8 cellular contexts compared by ENCODE assay signal in genomic region chr16:48526058-48526957, GRCh38.
DNase-seq lines count a peak whose midpoint lies in the region; ATAC-seq and TF ChIP-seq lines count a peak whose summit lies in the region.

No MANE protein-coding gene starts in this region.

- no peaks in the 10 kb centered on the region for H3K9me3 ChIP-seq in parathyroid adenoma (ENCODE audit: control insufficient read depth, low read length)

- DNase-seq in COLO668 (lab: John Stamatoyannopoulos, UW; ENCODE audit: unreplicated experiment) (peak; percentile 73), NCI-H1105 (lab: John Stamatoyannopoulos, UW) (peak; percentile 14), amniotic epithelial cell (ENCODE audit: low read depth) (peak; percentile 30), T-helper 9 cell (no peak), dorsolateral prefrontal cortex (no peak), NCI-H446 treated with DMSO at 0.1 percent for 48 hours (lab: John Stamatoyannopoulos, UW) (no peak)

- ATAC-seq in GM19328 (IDR thresholded peaks at IDR 0.05; ENCODE audit: unreplicated experiment) = peak; percentile 59

- intact Hi-C loops in dorsolateral prefrontal cortex (cut with DNase I) = no loop called here

- peaks cover 7% of the 10 kb centered on the region for H3K4me1 ChIP-seq in parathyroid adenoma

- no peak overlapping the region for H3K9ac ChIP-seq in parathyroid adenoma

- peak overlapping the region; percentile 59 for H2AFZ ChIP-seq in parathyroid adenoma

- TF ChIP-seq CTCF in parathyroid adenoma (IDR thresholded peaks at IDR 0.05) (peak; percentile 59), dorsolateral prefrontal cortex (IDR thresholded peaks at IDR 0.05 in 54 of 56, conservative IDR thresholded peaks at IDR 0.05 in 2 of 56; ENCODE audit: low read depth in 1 of 56, partially characterized antibody in 56 of 56) (peak in 1 of 56 donors; percentile 19)

- no peaks in the 10 kb centered on the region for H3K36me3 ChIP-seq in parathyroid adenoma (ENCODE audit: control insufficient read depth, insufficient read depth, low read length)

- no peak overlapping the region for H3K4me2 ChIP-seq in parathyroid adenoma (ENCODE audit: low read length)

- H3K27ac ChIP-seq in parathyroid adenoma = no peak overlapping the region
- H3K27ac ChIP-seq in dorsolateral prefrontal cortex = no peak overlapping the region

- H3K4me3 ChIP-seq in parathyroid adenoma (ENCODE audit: low read depth, low read length) = no peak overlapping the region
- H3K4me3 ChIP-seq in dorsolateral prefrontal cortex = no peak overlapping the region

- H3K79me2 ChIP-seq in parathyroid adenoma = no peaks in the 10 kb centered on the region

- H3K27me3 ChIP-seq in parathyroid adenoma (ENCODE audit: control insufficient read depth, insufficient read depth, low read length) (no peaks in the 10 kb centered on the region), dorsolateral prefrontal cortex (no peaks in the 10 kb centered on the region)

Comparison
In these comparisons a context has a peak if more than half of its experiments do, and no peak if none do; other contexts are left out.
1. DNase-seq: peak in COLO668 (single experiment), NCI-H1105 (single experiment) and amniotic epithelial cell (single experiment); none in T-helper 9 cell (single experiment), dorsolateral prefrontal cortex (0 of 10) and NCI-H446 treated with DMSO at 0.1 percent for 48 hours (single experiment).